ENCODE assay signal across 27 cellular contexts in genomic region chr6:3908961-3909360, GRCh38.
"Had no signal": no experiment of that assay in that cellular context is flagged by ENCODE, and none has a peak within 500 bp of the region (broad histone marks: within the 10 kb centered on the region; RNA-seq: fewer than 3 reads in every experiment).

No MANE protein-coding gene starts in this region.

- H3K4me1 Mint-ChIP-seq: activated B cell treated with CpG ODN at 0.5 μM for 24 hours; activated CD8-positive, alpha-beta memory T cell treated with anti-CD3 and anti-CD28 coated beads, Interleukin-2, amount 10 ng/mL, durations not matched to agents 7 days and 5 days had no signal

- H3K79me2 ChIP-seq: parathyroid adenoma had no signal

- H2AFZ ChIP-seq: parathyroid adenoma had no signal

- ATAC-seq: activated CD8-positive, alpha-beta memory T cell treated with anti-CD3 and anti-CD28 coated beads, Interleukin-2, amount 10 ng/mL, durations not matched to agents 7 days and 5 days; activated CD8-positive, alpha-beta T cell treated with anti-CD3 and anti-CD28 coated beads, Interleukin-2, amount 10 ng/mL, durations not matched to agents 7 days and 5 days; activated naive CD4-positive, alpha-beta T cell treated with anti-CD3 and anti-CD28 coated beads, Interleukin-2, amount 50 U/mL, for 72 hours; activated T-cell treated with anti-CD3 and anti-CD28 coated beads, Interleukin-2, amount 50 U/mL, for 72 hours; left ventricle myocardium superior; naive thymus-derived CD8-positive, alpha-beta T cell; right cardiac atrium; stimulated activated naive CD8-positive, alpha-beta T cell treated with anti-CD3 and anti-CD28 coated beads, Interleukin-15, Interleukin-2, amounts not matched to agents 100 U/mL and 50 U/mL, for 24 hours; T-cell had no signal

- H3K9me3 ChIP-seq: upper lobe of left lung, vagina had no signal

- H3K36me3 ChIP-seq: cardiac muscle cell, upper lobe of left lung, vagina had no signal

- H3K27me3 ChIP-seq: cardiac muscle cell, upper lobe of left lung, vagina had no signal

- DNase-seq: activated B cell treated with CpG ODN at 0.5 μM for 24 hours; activated CD4-positive, alpha-beta T cell treated with anti-CD3 and anti-CD28 coated beads, Interleukin-2, amount 50 U/mL, for 1 hour; activated CD8-positive, alpha-beta memory T cell treated with anti-CD3 and anti-CD28 coated beads, Interleukin-2, amount 10 ng/mL, durations not matched to agents 7 days and 5 days; activated CD8-positive, alpha-beta T cell treated with anti-CD3 and anti-CD28 coated beads, Interleukin-2, amount 10 ng/mL, durations not matched to agents 7 days and 5 days; activated naive CD4-positive, alpha-beta T cell; activated T-cell treated with anti-CD3 and anti-CD28 coated beads, Interleukin-2, amount 50 U/mL, for 72 hours; dermis blood vessel endothelial cell; effector CD4-positive, alpha-beta T cell; glutamatergic neuron; islet precursor cell; left ventricle myocardium superior; naive thymus-derived CD8-positive, alpha-beta T cell; occipital lobe; right cardiac atrium; stimulated activated CD4-positive, alpha-beta T cell treated with anti-CD3 and anti-CD28 coated beads, Interleukin-12 subunit alpha, Interleukin-12 subunit beta, amount 100 ng/mL, for 4 hours; stimulated activated CD4-positive, alpha-beta T cell treated with anti-CD3 and anti-CD28 coated beads, Interleukin-4, amount 100 ng/mL, for 1 hour; stimulated activated naive CD8-positive, alpha-beta T cell treated with anti-CD3 and anti-CD28 coated beads, Interleukin-15, Interleukin-2, amounts not matched to agents 100 U/mL and 50 U/mL, for 24 hours; T-cell; upper lobe of left lung had no signal

- H3K4me3 Mint-ChIP-seq: activated B cell treated with CpG ODN at 0.5 μM for 24 hours; activated CD8-positive, alpha-beta memory T cell treated with anti-CD3 and anti-CD28 coated beads, Interleukin-2, amount 10 ng/mL, durations not matched to agents 7 days and 5 days; activated CD8-positive, alpha-beta T cell treated with anti-CD3 and anti-CD28 coated beads, Interleukin-2, amount 10 ng/mL, durations not matched to agents 7 days and 5 days; activated T-cell treated with anti-CD3 and anti-CD28 coated beads, Interleukin-2, amount 50 U/mL, for 72 hours; mesothelial cell of epicardium; naive thymus-derived CD8-positive, alpha-beta T cell; neural crest cell; T-cell had no signal

- H3K4me3 ChIP-seq: cardiac muscle cell, skin epidermis, upper lobe of left lung, vagina had no signal

- H3K27ac Mint-ChIP-seq: activated B cell treated with CpG ODN at 0.5 μM for 24 hours; activated CD8-positive, alpha-beta memory T cell treated with anti-CD3 and anti-CD28 coated beads, Interleukin-2, amount 10 ng/mL, durations not matched to agents 7 days and 5 days; activated CD8-positive, alpha-beta T cell treated with anti-CD3 and anti-CD28 coated beads, Interleukin-2, amount 10 ng/mL, durations not matched to agents 7 days and 5 days; activated naive CD4-positive, alpha-beta T cell treated with anti-CD3 and anti-CD28 coated beads, Interleukin-2, amount 50 U/mL, for 72 hours; activated T-cell treated with anti-CD3 and anti-CD28 coated beads, Interleukin-2, amount 50 U/mL, for 72 hours; naive thymus-derived CD8-positive, alpha-beta T cell; T-cell had no signal

- H3K4me1 ChIP-seq: parathyroid adenoma had no signal

- H3K36me3 Mint-ChIP-seq: activated CD8-positive, alpha-beta memory T cell treated with anti-CD3 and anti-CD28 coated beads, Interleukin-2, amount 10 ng/mL, durations not matched to agents 7 days and 5 days; activated naive CD4-positive, alpha-beta T cell treated with anti-CD3 and anti-CD28 coated beads, Interleukin-2, amount 50 U/mL, for 72 hours; mesothelial cell of epicardium; naive thymus-derived CD8-positive, alpha-beta T cell; T-cell had no signal

- H3K27ac ChIP-seq: cardiac muscle cell, epithelial cell of prostate, parathyroid adenoma, skin epidermis, upper lobe of left lung, vagina had no signal

- H3K9me3 Mint-ChIP-seq: activated B cell treated with CpG ODN at 0.5 μM for 24 hours; activated naive CD4-positive, alpha-beta T cell treated with anti-CD3 and anti-CD28 coated beads, Interleukin-2, amount 50 U/mL, for 72 hours; activated T-cell treated with anti-CD3 and anti-CD28 coated beads, Interleukin-2, amount 50 U/mL, for 72 hours; mesothelial cell of epicardium; naive thymus-derived CD8-positive, alpha-beta T cell; neural crest cell; T-cell had no signal
